8 cellular contexts compared by ENCODE assay signal in genomic region chr2:123993728-123994323, GRCh38. TPM values are rescaled to one million over a fixed set of nuclear protein-coding genes. Genes with fewer than 3 reads are reported as not detected.
A peak's percentile ranks its signal among the peaks of the same experiment; 100 is the strongest.
DNase-seq lines count a peak whose midpoint lies in the region; ATAC-seq and TF ChIP-seq lines count a peak whose summit lies in the region.

No MANE protein-coding gene starts in this region.

- H3K27me3 ChIP-seq in PC-9 (ENCODE audit: insufficient read depth, low read depth) = no peaks in the 10 kb centered on the region
- no peaks in the 10 kb centered on the region for H3K27me3 ChIP-seq in osteoblast (ENCODE audit: insufficient read depth, low read length)

- H3K4me1 ChIP-seq in PC-9 (replicated peaks; ENCODE audit: insufficient read depth) (no peaks in the 10 kb centered on the region), osteoblast (ENCODE audit: insufficient read depth, low read length) (no peaks in the 10 kb centered on the region)

- H3K4me3 ChIP-seq in PC-9 = no peak overlapping the region
- H3K4me3 ChIP-seq in epithelial cell of proximal tubule (ENCODE audit: low read depth, low read length) = no peak overlapping the region
- no peak overlapping the region for H3K4me3 ChIP-seq in osteoblast (ENCODE audit: insufficient read depth, low read length)

- no peaks in the 10 kb centered on the region for H3K79me2 ChIP-seq in PC-9 (ENCODE audit: low read depth)
- H3K79me2 ChIP-seq in osteoblast (ENCODE audit: insufficient read depth, low read length) = no peaks in the 10 kb centered on the region

- intact Hi-C loops in PC-9 (cut with micrococcal nuclease; ENCODE audit: unreplicated experiment) = no loop called here

- peak; percentile 96 for ATAC-seq in HG02885 (IDR thresholded peaks at IDR 0.05; ENCODE audit: poor library complexity, unreplicated experiment)
- ATAC-seq in HG03457 (IDR thresholded peaks at IDR 0.05; ENCODE audit: unreplicated experiment) = no peak
- ATAC-seq in HG03139 (IDR thresholded peaks at IDR 0.05; ENCODE audit: unreplicated experiment) = no peak

- POLR2A ChIA-PET in PC-9 (lab: Charles Lee; ENCODE audit: unreplicated experiment) = no interaction called here

- no peaks in the 10 kb centered on the region for H3K36me3 ChIP-seq in PC-9 (ENCODE audit: low read depth)
- H3K36me3 ChIP-seq in osteoblast (ENCODE audit: insufficient read depth, low read length) = no peaks in the 10 kb centered on the region

- H2AFZ ChIP-seq in PC-9 (no peak overlapping the region), osteoblast (ENCODE audit: low read length) (no peak overlapping the region)

- H4K20me1 ChIP-seq in PC-9 (ENCODE audit: insufficient read depth) = no peaks in the 10 kb centered on the region
- H4K20me1 ChIP-seq in osteoblast (ENCODE audit: insufficient read depth, low read length) = no peaks in the 10 kb centered on the region

- H3K9me2 ChIP-seq in PC-9 (ENCODE audit: insufficient read depth) = no peaks in the 10 kb centered on the region

- H3K9me3 ChIP-seq in PC-9 (ENCODE audit: insufficient read depth, low read depth) (no peaks in the 10 kb centered on the region), osteoblast (ENCODE audit: low read depth, low read length) (no peaks in the 10 kb centered on the region)

- peak; percentile 7 for DNase-seq in AG08396 (ENCODE audit: low spot score)
- peak in 1 of 2 experiments; percentile 14 for DNase-seq in PC-9
- DNase-seq in epithelial cell of proximal tubule (ENCODE audit: low read depth) = peak; percentile 19
- DNase-seq in osteoblast (ENCODE audit: insufficient read length, low spot score, missing footprints) = peak; percentile 9

- TF ChIP-seq CTCF in GM12873 (IDR thresholded peaks at IDR 0.05; ENCODE audit: insufficient read depth, low read depth, low read length, missing control alignments) (peak; percentile 58), PC-9 (conservative IDR thresholded peaks at IDR 0.05) (peak; percentile 77), epithelial cell of proximal tubule (conservative IDR thresholded peaks at IDR 0.05; ENCODE audit: low read depth, low read length) (peak; percentile 69), osteoblast (IDR thresholded peaks at IDR 0.05; ENCODE audit: extremely low read depth, low read depth, low read length) (peak; percentile 18)

- no TSS peak for BruUV-seq in PC-9 (replicated peaks; lab: Mats Ljungman, UMichigan)

- H3K4me2 ChIP-seq in PC-9 (no peak overlapping the region), osteoblast (ENCODE audit: insufficient read depth, low read length) (no peak overlapping the region)

- CTCF ChIA-PET in PC-9 (lab: Charles Lee) = no interaction called here

- no peaks in the 10 kb centered on the region for H3F3A ChIP-seq in PC-9 (ENCODE audit: insufficient read depth, low read depth)

- H3K27ac ChIP-seq in PC-9 = no peak overlapping the region
- H3K27ac ChIP-seq in osteoblast (ENCODE audit: low read depth, low read length) = no peak overlapping the region

RNA-seq across cellular contexts. Expression of gene CNTNAP5, which starts 31.3 kb away (rescaled TPM):
- not detected in 2 replicates for total RNA-seq in PC-9 (2021)
- total RNA-seq in epithelial cell of proximal tubule = not detected in 2 replicates
- total RNA-seq in osteoblast = not detected in 2 replicates

Comparison
In these comparisons a context has a peak if more than half of its experiments do, and no peak if none do; other contexts are left out.
1. CTCF ChIP-seq: peak in every context shown above with its lines; median percentile 77 in PC-9; 69 in epithelial cell of proximal tubule; 58 in GM12873; 18 in osteoblast.